ENCODE assay signal across 20 cellular contexts in the genomic region with DNA sequence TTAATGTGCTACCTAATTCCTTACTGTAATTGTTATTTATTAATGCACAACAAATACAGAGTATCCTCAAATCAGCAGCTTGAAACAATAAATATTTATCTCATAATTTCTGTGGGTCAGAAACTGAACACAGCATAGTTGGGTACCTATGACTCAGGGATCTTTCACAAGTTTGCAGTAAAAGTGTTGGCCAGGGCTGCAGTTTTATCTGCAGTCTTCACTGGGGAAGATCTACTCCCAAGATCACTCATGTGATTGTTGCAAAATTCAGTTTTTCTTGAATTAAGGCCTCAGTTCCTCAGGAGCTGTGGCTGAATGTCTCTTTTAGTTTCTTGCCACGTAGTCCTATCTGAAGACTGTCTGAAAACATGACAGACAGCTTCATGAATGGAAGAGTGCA.
"Had no signal": no experiment of that assay in that cellular context is flagged by ENCODE, and none has a peak within 500 bp of the region (broad histone marks: within the 10 kb centered on the region; RNA-seq: fewer than 3 reads in every experiment).

No MANE protein-coding gene starts in this region.

- ATAC-seq: esophagus mucosa, gastrocnemius medialis, heart right ventricle, left lung, left ventricle myocardium superior, lower lobe of right lung had no signal

- DNase-seq: dermis blood vessel endothelial cell; dorsolateral prefrontal cortex; effector CD4-positive, alpha-beta T cell; effector memory CD4-positive, alpha-beta T cell; erythroblast; esophagus squamous epithelium; foreskin fibroblast; foreskin melanocyte; gastrocnemius medialis; glutamatergic neuron; head of caudate nucleus; heart right ventricle; hippocampal formation; left cardiac atrium; left lung; left ventricle myocardium superior; lower lobe of right lung; mesenchymal stem cell had no signal

- H3K4me3 ChIP-seq: coronary artery, dorsolateral prefrontal cortex, esophagus squamous epithelium, gastrocnemius medialis, heart right ventricle, left lung, lower lobe of right lung had no signal
